In the genomic region with DNA sequence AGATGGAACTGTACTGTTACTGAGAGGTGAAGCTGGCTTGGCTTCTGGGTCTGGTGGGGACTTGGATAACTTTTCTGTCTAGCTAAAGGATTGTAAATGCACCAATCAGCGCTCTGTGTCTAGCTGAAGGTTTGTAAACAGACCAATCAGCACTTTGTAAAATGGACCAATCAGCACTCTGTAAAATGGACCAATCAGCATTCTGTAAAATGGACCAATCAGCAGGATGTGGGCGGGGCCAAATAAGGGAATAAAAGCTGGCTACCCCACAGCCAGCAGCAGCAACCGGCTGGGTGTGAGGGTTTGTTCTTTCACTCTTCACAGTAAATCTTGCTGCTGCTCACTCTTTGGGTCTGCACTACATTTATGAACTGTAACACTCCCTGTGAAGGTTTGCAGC, we compare ENCODE assay signal across 4 cellular contexts. TPM values are rescaled to one million over a fixed set of nuclear protein-coding genes. Genes with fewer than 3 reads are reported as not detected.
"Had no signal": no experiment of that assay in that cellular context is flagged by ENCODE, and none has a peak within 500 bp of the region (broad histone marks: within the 10 kb centered on the region; RNA-seq: fewer than 3 reads in every experiment).

No MANE protein-coding gene starts in this region.

RNA-seq across cellular contexts. Expression of gene MYRIP, which starts 6.9 kb away (rescaled TPM):
- total RNA-seq: mononuclear cell; naive thymus-derived CD4-positive, alpha-beta T cell had no signal
- polyA plus RNA-seq: hepatocyte; mammary epithelial cell; naive thymus-derived CD4-positive, alpha-beta T cell had no signal
